Comparison of ENCODE assay signal across 9 cellular contexts in the genomic region with DNA sequence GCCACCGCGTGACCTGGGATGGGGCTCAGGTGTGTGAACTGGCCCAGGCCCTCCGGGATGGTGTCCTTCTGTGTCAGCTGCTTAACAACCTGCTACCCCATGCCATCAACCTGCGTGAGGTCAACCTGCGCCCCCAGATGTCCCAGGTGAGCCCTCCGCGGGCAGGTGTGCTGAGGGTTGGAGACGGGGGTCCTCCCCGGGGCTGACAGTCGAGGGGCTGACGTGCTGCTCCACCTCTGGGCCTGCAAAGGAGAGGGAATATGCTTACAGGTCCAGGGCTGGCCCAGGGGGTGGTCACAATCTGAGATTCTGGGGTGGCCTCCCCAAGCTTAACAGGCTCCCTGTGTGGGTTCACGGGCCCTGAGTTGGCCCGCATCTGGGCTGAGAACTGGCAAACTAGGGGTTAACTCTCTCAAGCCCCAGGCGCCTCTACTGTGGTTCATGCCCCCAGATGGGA. TPM values are rescaled to one million over a fixed set of nuclear protein-coding genes. Genes with fewer than 3 reads are reported as not detected.
DNase-seq lines count a peak whose midpoint lies in the region; ATAC-seq and TF ChIP-seq lines count a peak whose summit lies in the region.
"Had no signal": no experiment of that assay in that cellular context is flagged by ENCODE, and none has a peak within 500 bp of the region (broad histone marks: within the 10 kb centered on the region; RNA-seq: fewer than 3 reads in every experiment).

No MANE protein-coding gene starts in this region.

- peak overlapping the region; percentile 49; the same call in 1 of the 2 replicates for H3K9ac ChIP-seq in KMS-11

- H3K79me2 ChIP-seq in KMS-11 (ENCODE audit: insufficient read depth, low read depth) = peaks cover 47% of the 10 kb centered on the region; the same call in 1 of the 2 replicates

- H3K4me1 ChIP-seq in KMS-11 (ENCODE audit: low read depth, poor library complexity, severe bottlenecking) = peaks cover 31% of the 10 kb centered on the region
- no peaks in the 10 kb centered on the region for H3K4me1 ChIP-seq in esophagus (ENCODE audit: control insufficient read depth in 2 of 2, insufficient read depth in 2 of 2, low read length in 1 of 2)
- H3K4me1 ChIP-seq: gastrocnemius medialis had no signal

- 0 out of 2 replicates have a peak overlapping the region, but pooled peaks have one; percentile 6 for H3K27ac ChIP-seq in KMS-11
- H3K27ac ChIP-seq in esophagus (ENCODE audit: low read depth in 2 of 2, low read length in 1 of 2) = no peak overlapping the region
- H3K27ac ChIP-seq: gastrocnemius medialis had no signal

- H3K27me3 ChIP-seq in KMS-11 (ENCODE audit: insufficient read depth, low read depth) (no peaks in the 10 kb centered on the region), esophagus (ENCODE audit: control insufficient read depth in 1 of 2, insufficient read depth in 2 of 2, low read length in 2 of 2) (no peaks in the 10 kb centered on the region)

- 52 to 64% methylated on average over 12 to 14 of the region's 14 CpGs for WGBS in esophagus, 2 donors

- no peaks in the 10 kb centered on the region for H3K27me3 Mint-ChIP-seq in stimulated activated naive CD8-positive, alpha-beta T cell treated with anti-CD3 and anti-CD28 coated beads, Interleukin-15, amount 100 ng/mL, for 72 hours

- peak overlapping the region; percentile 51 for H3K4me2 ChIP-seq in KMS-11

- H3K4me3 ChIP-seq in KMS-11 (IDR thresholded peaks at IDR 0.05; ENCODE audit: insufficient read depth, low read depth, low read length) (no peak overlapping the region), esophagus (ENCODE audit: low read depth in 1 of 2, low read length in 2 of 2) (peak overlapping the region; percentile 26 to 58)

- peak overlapping the region; percentile 96 to 98 for H3K4me3 Mint-ChIP-seq in stimulated activated naive CD8-positive, alpha-beta T cell treated with anti-CD3 and anti-CD28 coated beads, Interleukin-15, amount 100 ng/mL, for 72 hours

- H3K36me3 ChIP-seq in KMS-11 (ENCODE audit: insufficient read depth) = no peaks in the 10 kb centered on the region
- H3K36me3 ChIP-seq in esophagus (ENCODE audit: control insufficient read depth in 2 of 2, insufficient read depth in 2 of 2, low read length in 1 of 2) = no peaks in the 10 kb centered on the region
- H3K36me3 ChIP-seq: gastrocnemius medialis had no signal

- DNase-seq in activated CD4-positive, CD25-positive, alpha-beta regulatory T cell treated with anti-CD3 and anti-CD28 coated beads, Interleukin-2, amount 50 U/mL, for 72 hours = peak; percentile 46
- no peak for DNase-seq in activated CD4-positive, CD25-positive, alpha-beta regulatory T cell (lab: John Stamatoyannopoulos, UW)
- no peak for DNase-seq in stimulated activated naive CD8-positive, alpha-beta T cell treated with anti-CD3 and anti-CD28 coated beads, Interleukin-15, amount 100 ng/mL, for 72 hours
- DNase-seq in HCEC 1CT = no peak

- no peak for ATAC-seq in stimulated activated naive CD8-positive, alpha-beta T cell treated with anti-CD3 and anti-CD28 coated beads, Interleukin-15, amount 100 ng/mL, for 72 hours
- ATAC-seq in HG02981 (IDR thresholded peaks at IDR 0.05; ENCODE audit: unreplicated experiment) = no peak
- ATAC-seq in GM19463 (IDR thresholded peaks at IDR 0.05; ENCODE audit: unreplicated experiment) = no peak
- ATAC-seq: gastrocnemius medialis had no signal

- peaks cover 62% of the 10 kb centered on the region for H3K4me1 Mint-ChIP-seq in stimulated activated naive CD8-positive, alpha-beta T cell treated with anti-CD3 and anti-CD28 coated beads, Interleukin-15, amount 100 ng/mL, for 72 hours

- peak overlapping the region; percentile 35; the same call in 1 of the 2 replicates for H2AFZ ChIP-seq in KMS-11 (ENCODE audit: low read depth)

- H3K9me3 ChIP-seq in esophagus (ENCODE audit: control insufficient read depth in 2 of 2, insufficient read depth in 1 of 2, low read depth in 1 of 2, low read length in 1 of 2) = no peaks in the 10 kb centered on the region
- H3K9me3 ChIP-seq: gastrocnemius medialis had no signal

- peak overlapping the region; percentile 92 to 95 for H3K27ac Mint-ChIP-seq in stimulated activated naive CD8-positive, alpha-beta T cell treated with anti-CD3 and anti-CD28 coated beads, Interleukin-15, amount 100 ng/mL, for 72 hours

- H3K9me3 Mint-ChIP-seq in stimulated activated naive CD8-positive, alpha-beta T cell treated with anti-CD3 and anti-CD28 coated beads, Interleukin-15, amount 100 ng/mL, for 72 hours = peaks cover 15 to 31% of the 10 kb centered on the region in 2 donors

- H4K20me1 ChIP-seq in KMS-11 (ENCODE audit: insufficient read depth) = no peaks in the 10 kb centered on the region

- no peak for TF ChIP-seq CTCF in KMS-11 (conservative IDR thresholded peaks at IDR 0.05; ENCODE audit: low read depth, low read length)

RNA-seq across cellular contexts. Expression of gene VAV1, which starts 0.4 kb away (rescaled TPM):
- 1 to 10 TPM; 1.3 to 8.4 TPM for polyA plus RNA-seq in esophagus

RNA-seq across cellular contexts. Expression of gene SH2D3A, which starts 5.7 kb away (rescaled TPM):
- 10 to 100 TPM; 29.6 to 48.7 TPM for polyA plus RNA-seq in esophagus

RNA-seq across cellular contexts. Expression of gene TRIP10, which starts 33.4 kb away (rescaled TPM):
- polyA plus RNA-seq in esophagus = 100 to 1,000 TPM; 191 to 519 TPM

RNA-seq across cellular contexts. Expression of gene GPR108, which starts 35.5 kb away (rescaled TPM):
- polyA plus RNA-seq in esophagus = 10 to 100 TPM; 55.8 to 93.8 TPM

RNA-seq across cellular contexts. Expression of gene C3, which starts 52.4 kb away (rescaled TPM):
- 100 to 1,000 TPM in 1 of 2 donors, 10 to 100 TPM in 1; 25.6 to 137 TPM for polyA plus RNA-seq in esophagus
